In genomic region chr15:89101302-89102191, GRCh38 we compare ENCODE assay signal across 8 cellular contexts. TPM values are rescaled to one million over a fixed set of nuclear protein-coding genes. Genes with fewer than 3 reads are reported as not detected.
A peak's percentile ranks its signal among the peaks of the same experiment; 100 is the strongest.
DNase-seq lines count a peak whose midpoint lies in the region; ATAC-seq lines count a peak whose summit lies in the region.

No MANE protein-coding gene starts in this region.

- H3K4me1 ChIP-seq in adipocyte (ENCODE audit: control insufficient read depth, insufficient read depth, low read length) (peaks cover 78% of the 10 kb centered on the region), right cardiac atrium (ENCODE audit: control insufficient read depth, insufficient read depth, low read length) (peaks cover 23% of the 10 kb centered on the region)

- ATAC-seq in right cardiac atrium = peak; percentile 80 to 89
- peak; percentile 45 for ATAC-seq in stimulated activated naive CD8-positive, alpha-beta T cell treated with anti-CD3 and anti-CD28 coated beads, Interleukin-15, amount 100 ng/mL, for 72 hours

- WGBS in right cardiac atrium = 49% methylated on average over 8 of the region's 8 CpGs

- DNase-seq in GOT3 (lab: John Stamatoyannopoulos, UW) = peak; percentile 44
- peak; percentile 97 for DNase-seq in adipocyte (ENCODE audit: low read depth)
- peak; percentile 81 to 85 (median 81) for DNase-seq in right cardiac atrium
- no peak for DNase-seq in stimulated activated naive CD8-positive, alpha-beta T cell treated with anti-CD3 and anti-CD28 coated beads, Interleukin-15, amount 100 ng/mL, for 72 hours
- DNase-seq in NCI-H748 treated with DMSO at 0.1 percent for 48 hours (lab: John Stamatoyannopoulos, UW) = no peak
- no peak for DNase-seq in NCI-H2227 treated with DMSO at 0.1 percent for 48 hours (lab: John Stamatoyannopoulos, UW)
- DNase-seq in activated naive CD4-positive, alpha-beta T cell treated with anti-CD3 and anti-CD28 coated beads, Interleukin-2, amount 10 ng/mL, durations not matched to agents 7 days and 5 days = no peak
- no peak for DNase-seq in activated gamma-delta T cell (lab: John Stamatoyannopoulos, UW)

- no peaks in the 10 kb centered on the region for H3K27me3 Mint-ChIP-seq in stimulated activated naive CD8-positive, alpha-beta T cell treated with anti-CD3 and anti-CD28 coated beads, Interleukin-15, amount 100 ng/mL, for 72 hours
- H3K27me3 Mint-ChIP-seq in activated naive CD4-positive, alpha-beta T cell treated with anti-CD3 and anti-CD28 coated beads, Interleukin-2, amount 10 ng/mL, durations not matched to agents 7 days and 5 days = no peaks in the 10 kb centered on the region

- H3K4me1 Mint-ChIP-seq in stimulated activated naive CD8-positive, alpha-beta T cell treated with anti-CD3 and anti-CD28 coated beads, Interleukin-15, amount 100 ng/mL, for 72 hours = peaks cover 33% of the 10 kb centered on the region
- H3K4me1 Mint-ChIP-seq in activated naive CD4-positive, alpha-beta T cell treated with anti-CD3 and anti-CD28 coated beads, Interleukin-2, amount 10 ng/mL, durations not matched to agents 7 days and 5 days = peaks cover 13% of the 10 kb centered on the region

- H3K9ac ChIP-seq in adipocyte (ENCODE audit: low read length) = peak overlapping the region; percentile 22

- H3K27me3 ChIP-seq in adipocyte (replicated peaks; ENCODE audit: control insufficient read depth, insufficient read depth, low read length) (no peaks in the 10 kb centered on the region), right cardiac atrium (ENCODE audit: control insufficient read depth, insufficient read depth) (no peaks in the 10 kb centered on the region)

- H3K9me3 ChIP-seq in adipocyte (ENCODE audit: control insufficient read depth, low read length) = no peaks in the 10 kb centered on the region
- H3K9me3 ChIP-seq in right cardiac atrium (ENCODE audit: control insufficient read depth, low read length) = no peaks in the 10 kb centered on the region

- peak overlapping the region; percentile 89 for H3K27ac ChIP-seq in right cardiac atrium (ENCODE audit: low read length)

- CTCF ChIA-PET in activated naive CD4-positive, alpha-beta T cell treated with anti-CD3 and anti-CD28 coated beads, Interleukin-2, amount 10 ng/mL, durations not matched to agents 7 days and 5 days (lab: Charles Lee) = interaction anchor here (0.6 to 1.7 kb wide), 2 partner anchors 11 to 28 kb away, joined by 3 to 5 read pairs; no protein-coding TSS in a partner anchor

- H3K9me3 Mint-ChIP-seq in stimulated activated naive CD8-positive, alpha-beta T cell treated with anti-CD3 and anti-CD28 coated beads, Interleukin-15, amount 100 ng/mL, for 72 hours = no peaks in the 10 kb centered on the region
- no peaks in the 10 kb centered on the region for H3K9me3 Mint-ChIP-seq in activated naive CD4-positive, alpha-beta T cell treated with anti-CD3 and anti-CD28 coated beads, Interleukin-2, amount 10 ng/mL, durations not matched to agents 7 days and 5 days

- H3K4me3 Mint-ChIP-seq in stimulated activated naive CD8-positive, alpha-beta T cell treated with anti-CD3 and anti-CD28 coated beads, Interleukin-15, amount 100 ng/mL, for 72 hours = no peak overlapping the region
- H3K4me3 Mint-ChIP-seq in activated naive CD4-positive, alpha-beta T cell treated with anti-CD3 and anti-CD28 coated beads, Interleukin-2, amount 10 ng/mL, durations not matched to agents 7 days and 5 days = no peak overlapping the region

- H3K36me3 Mint-ChIP-seq in activated naive CD4-positive, alpha-beta T cell treated with anti-CD3 and anti-CD28 coated beads, Interleukin-2, amount 10 ng/mL, durations not matched to agents 7 days and 5 days = peaks cover 25% of the 10 kb centered on the region

- H3K4me3 ChIP-seq in adipocyte (ENCODE audit: low read length) (peak overlapping the region; percentile 53), right cardiac atrium (ENCODE audit: low read length) (no peak overlapping the region)

- H3K36me3 ChIP-seq in adipocyte (ENCODE audit: control insufficient read depth, insufficient read depth, low read length, severe bottlenecking) = no peaks in the 10 kb centered on the region

- intact Hi-C loops in right cardiac atrium (cut with DNase I) = no loop called here

- peak overlapping the region in 1 of 2 donors; percentile 74 for H3K27ac Mint-ChIP-seq in stimulated activated naive CD8-positive, alpha-beta T cell treated with anti-CD3 and anti-CD28 coated beads, Interleukin-15, amount 100 ng/mL, for 72 hours
- no peak overlapping the region for H3K27ac Mint-ChIP-seq in activated naive CD4-positive, alpha-beta T cell treated with anti-CD3 and anti-CD28 coated beads, Interleukin-2, amount 10 ng/mL, durations not matched to agents 7 days and 5 days

RNA-seq across cellular contexts. Expression of gene ABHD2, which starts 13.3 kb away (rescaled TPM):
- 100 to 1,000 TPM; 108 to 179 (median 114) TPM for total RNA-seq in right cardiac atrium
- 21.8 TPM for polyA plus RNA-seq in right cardiac atrium

Comparison
In these comparisons a context has a peak if more than half of its experiments do, and no peak if none do; other contexts are left out.
1. DNase-seq: peak in GOT3 (single experiment), adipocyte (single experiment) and right cardiac atrium (3 of 3); none in stimulated activated naive CD8-positive, alpha-beta T cell treated with anti-CD3 and anti-CD28 coated beads, Interleukin-15, amount 100 ng/mL, for 72 hours (0 of 2), NCI-H748 treated with DMSO at 0.1 percent for 48 hours (single experiment), NCI-H2227 treated with DMSO at 0.1 percent for 48 hours (single experiment), activated naive CD4-positive, alpha-beta T cell treated with anti-CD3 and anti-CD28 coated beads, Interleukin-2, amount 10 ng/mL, durations not matched to agents 7 days and 5 days (single experiment) and activated gamma-delta T cell (single experiment).